8 cellular contexts compared by ENCODE assay signal in genomic region chr18:9575558-9575957, GRCh38. TPM values are rescaled to one million over a fixed set of nuclear protein-coding genes. Genes with fewer than 3 reads are reported as not detected.
DNase-seq lines count a peak whose midpoint lies in the region; ATAC-seq and TF ChIP-seq lines count a peak whose summit lies in the region.

No MANE protein-coding gene starts in this region.

- H3K27ac ChIP-seq in PC-3 (ENCODE audit: low read length): peak overlapping the region; percentile 2; the same call in 1 of the 2 replicates
- H3K27ac ChIP-seq in right lobe of liver: peak overlapping the region in 2 of 3 donors; percentile 6 to 53
- H3K27ac ChIP-seq in tibial nerve: peak overlapping the region in 2 of 4 donors; percentile 7 to 25

- H3K9me3 ChIP-seq in PC-3 (ENCODE audit: low read length) (no peaks in the 10 kb centered on the region), right lobe of liver (no peaks in the 10 kb centered on the region), tibial nerve (no peaks in the 10 kb centered on the region)

- no peak overlapping the region for H2AFZ ChIP-seq in PC-3 (ENCODE audit: low read length)

- POLR2A ChIA-PET in PC-3 (lab: Charles Lee; ENCODE audit: unreplicated experiment): no interaction called here

- H3K4me1 ChIP-seq in PC-3 (ENCODE audit: insufficient read depth, low read length): peaks cover 5% of the 10 kb centered on the region; the same call in 1 of the 2 replicates
- peaks cover 0 to 9% (median 0%) of the 10 kb centered on the region in 4 donors for H3K4me1 ChIP-seq in right lobe of liver
- peaks cover 0 to 12% (median 2%) of the 10 kb centered on the region in 4 donors for H3K4me1 ChIP-seq in tibial nerve

- CTCF ChIA-PET in PC-3 (lab: Charles Lee): interaction anchor here (0.5 to 1.7 kb wide), 11 partner anchors 17 to 338 kb away, joined by 3 to 20 read pairs (median 4); partner anchors contain the start of gene VAPA

- peaks cover 66% of the 10 kb centered on the region for H3K36me3 Mint-ChIP-seq in activated T-cell treated with anti-CD3 and anti-CD28 coated beads, Interleukin-2, amount 50 U/mL, for 24 hours (ENCODE audit: low read depth)

- no peak overlapping the region for H3K27ac Mint-ChIP-seq in activated T-cell treated with anti-CD3 and anti-CD28 coated beads, Interleukin-2, amount 50 U/mL, for 24 hours

- H3K36me3 ChIP-seq in PC-3 (ENCODE audit: low read depth, low read length) (peaks cover 72% of the 10 kb centered on the region), right lobe of liver (no peaks in the 10 kb centered on the region), tibial nerve (peaks cover 0 to 51% (median 5%) of the 10 kb centered on the region in 3 donors)

- intact Hi-C loops in PC-3 (cut with micrococcal nuclease) (loop anchor here (1.0 to 10.0 kb wide), 6 partner anchors 33 to 339 kb away; partner anchors contain the start of gene VAPA), right lobe of liver (cut with DNase I) (no loop called here)

- TF ChIP-seq POLR2A in right lobe of liver (IDR thresholded peaks at IDR 0.05) (no peak), tibial nerve (IDR thresholded peaks at IDR 0.05) (no peak)

- no peak overlapping the region for H3K4me3 ChIP-seq in PC-3 (ENCODE audit: low read length)
- H3K4me3 ChIP-seq in right lobe of liver: no peak overlapping the region
- H3K4me3 ChIP-seq in tibial nerve: no peak overlapping the region

- H3K79me2 ChIP-seq in PC-3 (ENCODE audit: low read length): no peaks in the 10 kb centered on the region

- H3K9me2 ChIP-seq in PC-3 (replicated peaks; ENCODE audit: low read length): no peaks in the 10 kb centered on the region

- no peaks in the 10 kb centered on the region for H4K20me1 ChIP-seq in PC-3 (ENCODE audit: low read length)

- H3K4me3 Mint-ChIP-seq in activated T-cell treated with anti-CD3 and anti-CD28 coated beads, Interleukin-2, amount 50 U/mL, for 24 hours: no peak overlapping the region

- no peaks in the 10 kb centered on the region for H3K9me3 Mint-ChIP-seq in activated T-cell treated with anti-CD3 and anti-CD28 coated beads, Interleukin-2, amount 50 U/mL, for 24 hours

- no peak overlapping the region for H3K9ac ChIP-seq in PC-3 (ENCODE audit: low read length)

- no peaks in the 10 kb centered on the region for H3F3A ChIP-seq in PC-3 (ENCODE audit: low read length, unreplicated experiment)

- DNase-seq in GM04504 (ENCODE audit: low read depth) (peak; percentile 59), PC-3 (peak; percentile 95), dermis microvascular lymphatic vessel endothelial cell (ENCODE audit: low read depth in 2 of 2) (peak; percentile 97 to 98), right lobe of liver (peak; percentile 62 to 87 (median 62)), tibial nerve (ENCODE audit: low spot score in 2 of 2) (peak; percentile 47 to 94)
- DNase-seq in activated T-cell treated with anti-CD3 and anti-CD28 coated beads, Interleukin-2, amount 50 U/mL, for 24 hours: no peak

- H3K4me2 ChIP-seq in PC-3 (ENCODE audit: low read length): peak overlapping the region; percentile 19; the same call in 1 of the 2 replicates

- H3K27me3 ChIP-seq in PC-3 (ENCODE audit: low read length) (no peaks in the 10 kb centered on the region), right lobe of liver (no peaks in the 10 kb centered on the region), tibial nerve (no peaks in the 10 kb centered on the region)

- 3% methylated on average over 5 of the region's 5 CpGs for WGBS in right lobe of liver (ENCODE audit: insufficient coverage, low coverage, low lambda C conversion rate, missing lambda C conversion rate)
- 3 to 9% methylated on average over 5 of the region's 5 CpGs for WGBS in tibial nerve, 2 donors

- H3K4me1 Mint-ChIP-seq in activated T-cell treated with anti-CD3 and anti-CD28 coated beads, Interleukin-2, amount 50 U/mL, for 24 hours (ENCODE audit: low read depth): no peaks in the 10 kb centered on the region

- TF ChIP-seq EP300 in tibial nerve (IDR thresholded peaks at IDR 0.05): peak in 1 of 2 donors; percentile 80

- no peaks in the 10 kb centered on the region for H3K27me3 Mint-ChIP-seq in activated T-cell treated with anti-CD3 and anti-CD28 coated beads, Interleukin-2, amount 50 U/mL, for 24 hours

- no TSS peak for BruUV-seq in PC-3 (replicated peaks; lab: Mats Ljungman, UMichigan)

- TF ChIP-seq CTCF in PC-3 (conservative IDR thresholded peaks at IDR 0.05; ENCODE audit: low read depth, low read length) (peak; percentile 95), right lobe of liver (IDR thresholded peaks at IDR 0.05) (peak; percentile 86 to 96 (median 87)), tibial nerve (IDR thresholded peaks at IDR 0.05) (peak; percentile 65 to 83 (median 79))

- ATAC-seq in HG03354 (IDR thresholded peaks at IDR 0.05; ENCODE audit: poor library complexity, severe bottlenecking, unreplicated experiment) (peak; percentile 59), PC-3 (peak; percentile 98), right lobe of liver (peak; percentile 99 to 100 (median 100)), HG02938 (IDR thresholded peaks at IDR 0.05; ENCODE audit: unreplicated experiment) (no peak)

RNA-seq across cellular contexts. Expression of gene PPP4R1, which starts 38.8 kb away (rescaled TPM):
- total RNA-seq in PC-3 (2014; rRNA removed) (154 and 185 TPM in 2 replicates), dermis microvascular lymphatic vessel endothelial cell (99.0 and 118 TPM in 2 replicates), right lobe of liver (10 to 100 TPM; 15.0 to 36.5 (median 30.1) TPM), tibial nerve (100 to 1,000 TPM in 3 of 4 donors, 10 to 100 TPM in 1; 97.7 to 124 (median 102) TPM)
